Comparison of ENCODE assay signal across 16 cellular contexts in the genomic region with DNA sequence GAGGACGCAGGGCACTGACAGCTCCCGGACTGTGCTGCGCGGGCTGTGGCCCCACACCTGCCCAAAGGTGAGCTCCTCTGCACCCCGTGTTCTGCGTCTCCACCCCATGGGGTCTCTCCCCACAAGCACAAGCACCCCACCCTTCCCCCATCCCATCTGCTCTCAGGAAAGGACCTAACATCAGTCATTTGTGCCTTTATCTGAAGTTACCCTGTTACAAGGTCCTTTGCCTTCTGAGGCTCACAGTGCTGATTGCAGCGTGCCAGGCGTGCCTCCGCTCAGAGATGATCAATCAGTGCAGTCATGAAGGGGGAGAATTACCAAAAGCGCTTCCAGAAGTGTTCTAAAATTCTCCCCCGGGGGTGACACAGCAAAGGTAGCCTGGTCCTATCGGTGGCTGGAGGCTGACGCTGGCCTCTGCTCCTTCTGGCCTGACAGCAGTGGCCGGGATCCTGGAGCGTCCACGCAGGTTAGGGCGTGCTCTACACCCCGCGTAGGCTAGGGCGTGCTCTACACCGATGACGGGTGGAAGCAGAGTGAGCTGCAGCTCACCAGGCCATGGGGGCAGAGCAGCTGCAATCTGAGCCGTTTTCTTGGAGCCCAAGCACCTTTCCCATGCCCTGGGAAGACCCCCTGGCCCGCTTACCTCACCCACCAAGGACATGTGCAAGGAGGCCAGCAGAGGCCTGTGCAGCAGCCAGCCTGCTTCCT.
DNase-seq lines count a peak whose midpoint lies in the region; TF ChIP-seq lines count a peak whose summit lies in the region.
"Had no signal": no experiment of that assay in that cellular context is flagged by ENCODE, and none has a peak within 500 bp of the region (broad histone marks: within the 10 kb centered on the region; RNA-seq: fewer than 3 reads in every experiment).

No MANE protein-coding gene starts in this region.

- H4K91ac ChIP-seq in neuronal stem cell (ENCODE audit: low read depth, low read length, poor library complexity), result no peak overlapping the region

- peak overlapping the region; percentile 56 for H4K8ac ChIP-seq in neuronal stem cell (ENCODE audit: low read depth, low read length)

- intact Hi-C loops in dendritic cell treated with granulocyte-macrophage colony-stimulating factor and Interleukin-4, amounts not matched to agents 40 ng/mL and 50 ng/mL, for 4 days (cut with micrococcal nuclease), result no loop called here

- TF ChIP-seq CTCF in Peyer's patch (IDR thresholded peaks at IDR 0.05), result no peak
- TF ChIP-seq CTCF in endothelial cell (IDR thresholded peaks at IDR 0.05; ENCODE audit: unreplicated experiment), result no peak

- peak overlapping the region; percentile 54 for H2BK15ac ChIP-seq in neuronal stem cell (ENCODE audit: low read length)

- no peak overlapping the region for H2AFZ ChIP-seq in neuronal stem cell (ENCODE audit: low read length)
- H2AFZ ChIP-seq: parathyroid adenoma, PC-9 had no signal

- H3K18ac ChIP-seq in neuronal stem cell (ENCODE audit: low read length), result peak overlapping the region; percentile 77

- no peaks in the 10 kb centered on the region for H3K79me1 ChIP-seq in neuronal stem cell (ENCODE audit: low read depth, low read length)

- H3K36me3 ChIP-seq in Peyer's patch (no peaks in the 10 kb centered on the region), neuronal stem cell (replicated peaks in 1 of 2; ENCODE audit: control insufficient read depth in 2 of 2, insufficient read depth in 2 of 2, low read length in 2 of 2) (no peaks in the 10 kb centered on the region)
- H3K36me3 ChIP-seq: uterus had no signal

- H3K4me2 ChIP-seq in neuronal stem cell (ENCODE audit: insufficient read depth, low read length, poor library complexity, severe bottlenecking), result no peak overlapping the region
- H3K4me2 ChIP-seq: PC-9 had no signal

- H3K9me3 ChIP-seq in Peyer's patch, result peaks cover 0 to 4% (median 0%) of the 10 kb centered on the region in 4 donors
- peaks cover 6 to 14% of the 10 kb centered on the region in 2 donors for H3K9me3 ChIP-seq in neuronal stem cell (replicated peaks in 1 of 2; ENCODE audit: control insufficient read depth in 2 of 2, insufficient read depth in 1 of 2, low read depth in 1 of 2, low read length in 2 of 2)
- H3K9me3 ChIP-seq: uterus had no signal

- peak overlapping the region; percentile 45 for H3K23ac ChIP-seq in neuronal stem cell (ENCODE audit: low read depth, low read length, poor library complexity)

- peaks cover 7% of the 10 kb centered on the region for H3K9me3 Mint-ChIP-seq in activated CD4-positive, alpha-beta T cell treated with anti-CD3 and anti-CD28 coated beads, Interleukin-2, amount 10 ng/mL, durations not matched to agents 7 days and 5 days
- no peaks in the 10 kb centered on the region for H3K9me3 Mint-ChIP-seq in dendritic cell treated with granulocyte-macrophage colony-stimulating factor and Interleukin-4, amounts not matched to agents 40 ng/mL and 50 ng/mL, for 4 days
- H3K9me3 Mint-ChIP-seq in endothelial cell (ENCODE audit: unreplicated experiment), result no peaks in the 10 kb centered on the region

- WGBS in neuronal stem cell (ENCODE audit: extremely low coverage in 2 of 2, insufficient read length in 2 of 2, insufficient replicate concordance in 1 of 2), 2 donors, result no CpG with 5 or more reads among the region's 24 CpGs

- peaks cover 60% of the 10 kb centered on the region for H3K4me1 Mint-ChIP-seq in activated CD4-positive, alpha-beta T cell treated with anti-CD3 and anti-CD28 coated beads, Interleukin-2, amount 10 ng/mL, durations not matched to agents 7 days and 5 days
- H3K4me1 Mint-ChIP-seq in dendritic cell treated with granulocyte-macrophage colony-stimulating factor and Interleukin-4, amounts not matched to agents 40 ng/mL and 50 ng/mL, for 4 days (ENCODE audit: low read depth), result peaks cover 22% of the 10 kb centered on the region
- peaks cover 18% of the 10 kb centered on the region for H3K4me1 Mint-ChIP-seq in endothelial cell (ENCODE audit: unreplicated experiment)

- peaks cover 3% of the 10 kb centered on the region for H3K36me3 Mint-ChIP-seq in activated CD4-positive, alpha-beta T cell treated with anti-CD3 and anti-CD28 coated beads, Interleukin-2, amount 10 ng/mL, durations not matched to agents 7 days and 5 days (ENCODE audit: low read depth)
- no peaks in the 10 kb centered on the region for H3K36me3 Mint-ChIP-seq in dendritic cell treated with granulocyte-macrophage colony-stimulating factor and Interleukin-4, amounts not matched to agents 40 ng/mL and 50 ng/mL, for 4 days (ENCODE audit: low read depth)
- H3K36me3 Mint-ChIP-seq in endothelial cell (ENCODE audit: low read depth, unreplicated experiment), result no peaks in the 10 kb centered on the region

- H3K9ac ChIP-seq in neuronal stem cell (ENCODE audit: low read depth, low read length, poor library complexity), result no peak overlapping the region
- H3K9ac ChIP-seq: parathyroid adenoma had no signal

- no peak for DNase-seq in activated CD4-positive, alpha-beta T cell treated with anti-CD3 and anti-CD28 coated beads, Interleukin-2, amount 10 ng/mL, durations not matched to agents 7 days and 5 days
- DNase-seq in activated CD4-positive, alpha-beta T cell treated with anti-CD3 and anti-CD28 coated beads, Interleukin-2, amount 50 U/mL, for 1 hour, result no peak
- DNase-seq in Peyer's patch (peak in 2 of 3 donors; percentile 30 to 41), neuronal stem cell (ENCODE audit: low spot score) (no peak), HEK293T (ENCODE audit: extremely low spot score) (no peak), endothelial cell (ENCODE audit: low spot score) (no peak)
- no peak for DNase-seq in NK-92 treated with Interleukin-12 subunit alpha and Interleukin-12 subunit beta, amount 100 ng/mL, for 24 hours (lab: John Stamatoyannopoulos, UW)
- DNase-seq: amygdala, IMR-90, NCI-H2081, PC-9, uterus had no signal

- H3K4ac ChIP-seq in neuronal stem cell (ENCODE audit: low read length), result no peak overlapping the region

- H3K4me3 Mint-ChIP-seq in activated CD4-positive, alpha-beta T cell treated with anti-CD3 and anti-CD28 coated beads, Interleukin-2, amount 10 ng/mL, durations not matched to agents 7 days and 5 days, result peak overlapping the region; percentile 8
- no peak overlapping the region for H3K4me3 Mint-ChIP-seq in dendritic cell treated with granulocyte-macrophage colony-stimulating factor and Interleukin-4, amounts not matched to agents 40 ng/mL and 50 ng/mL, for 4 days
- no peak overlapping the region for H3K4me3 Mint-ChIP-seq in endothelial cell (ENCODE audit: unreplicated experiment)
- H3K4me3 Mint-ChIP-seq: stimulated activated effector memory CD8-positive, alpha-beta T cell treated with anti-CD3 and anti-CD28 coated beads, Interleukin-12 subunit alpha, Interleukin-12 subunit beta, amount 100 ng/mL, for 72 hours had no signal

- H2BK12ac ChIP-seq in neuronal stem cell (ENCODE audit: low read length), result no peak overlapping the region

- no peak overlapping the region for H2BK5ac ChIP-seq in neuronal stem cell (ENCODE audit: low read length)

- H3K27ac Mint-ChIP-seq in activated CD4-positive, alpha-beta T cell treated with anti-CD3 and anti-CD28 coated beads, Interleukin-2, amount 10 ng/mL, durations not matched to agents 7 days and 5 days, result no peak overlapping the region
- peak overlapping the region; percentile 18 for H3K27ac Mint-ChIP-seq in dendritic cell treated with granulocyte-macrophage colony-stimulating factor and Interleukin-4, amounts not matched to agents 40 ng/mL and 50 ng/mL, for 4 days
- no peak overlapping the region for H3K27ac Mint-ChIP-seq in endothelial cell (ENCODE audit: unreplicated experiment)
- H3K27ac Mint-ChIP-seq: stimulated activated effector memory CD8-positive, alpha-beta T cell treated with anti-CD3 and anti-CD28 coated beads, Interleukin-12 subunit alpha, Interleukin-12 subunit beta, amount 100 ng/mL, for 72 hours had no signal

- H2BK120ac ChIP-seq in neuronal stem cell (ENCODE audit: low read depth, low read length), result no peak overlapping the region

- POLR2A ChIA-PET in activated CD4-positive, alpha-beta T cell treated with anti-CD3 and anti-CD28 coated beads, Interleukin-2, amount 10 ng/mL, durations not matched to agents 7 days and 5 days (lab: Charles Lee), result no interaction called here
- POLR2A ChIA-PET in HEK293T (lab: Yijun Ruan, JAX), result no interaction called here

- H3K4me3 ChIP-seq in Peyer's patch, result no peak overlapping the region
- peak overlapping the region in 1 of 2 donors; percentile 5 for H3K4me3 ChIP-seq in neuronal stem cell (ENCODE audit: low read length in 2 of 2)
- H3K4me3 ChIP-seq: PC-9, skin epidermis, uterus had no signal

- peak overlapping the region in 1 of 4 donors; percentile 32 for H3K27ac ChIP-seq in Peyer's patch
- H3K27ac ChIP-seq in neuronal stem cell (replicated peaks; ENCODE audit: low read length), result no peak overlapping the region
- H3K27ac ChIP-seq: parathyroid adenoma, PC-9, uterus had no signal

- peak overlapping the region; percentile 0 for H2AK5ac ChIP-seq in neuronal stem cell (ENCODE audit: low read depth, low read length)

- H3K27me3 ChIP-seq in Peyer's patch (no peaks in the 10 kb centered on the region), neuronal stem cell (ENCODE audit: control insufficient read depth in 3 of 3, insufficient read depth in 3 of 3, low read depth in 1 of 3, low read length in 3 of 3) (peaks cover 0 to 42% (median 3%) of the 10 kb centered on the region in 3 experiments)
- H3K27me3 ChIP-seq: uterus had no signal

- H3K14ac ChIP-seq in neuronal stem cell (ENCODE audit: low read length), result no peak overlapping the region

- no peak for TF ChIP-seq POLR2A in Peyer's patch (IDR thresholded peaks at IDR 0.05)

- CTCF ChIA-PET in activated CD4-positive, alpha-beta T cell treated with anti-CD3 and anti-CD28 coated beads, Interleukin-2, amount 10 ng/mL, durations not matched to agents 7 days and 5 days (lab: Charles Lee), result interaction anchor here (1.1 to 10.0 kb wide), 5 partner anchors 9 to 147 kb away, joined by 3 to 87 read pairs (median 5); no protein-coding TSS in a partner anchor
- CTCF ChIA-PET in HEK293T (lab: Yijun Ruan, JAX), result no interaction called here

- H3K4me1 ChIP-seq in Peyer's patch (peaks cover 0 to 11% (median 5%) of the 10 kb centered on the region in 4 donors), neuronal stem cell (ENCODE audit: control insufficient read depth in 2 of 2, insufficient read depth in 1 of 2, low read depth in 1 of 2, low read length in 2 of 2) (peaks cover 10 to 20% of the 10 kb centered on the region in 2 donors)
- H3K4me1 ChIP-seq: parathyroid adenoma, uterus had no signal

- no peaks in the 10 kb centered on the region for H3K27me3 Mint-ChIP-seq in activated CD4-positive, alpha-beta T cell treated with anti-CD3 and anti-CD28 coated beads, Interleukin-2, amount 10 ng/mL, durations not matched to agents 7 days and 5 days
- peaks cover 22% of the 10 kb centered on the region for H3K27me3 Mint-ChIP-seq in dendritic cell treated with granulocyte-macrophage colony-stimulating factor and Interleukin-4, amounts not matched to agents 40 ng/mL and 50 ng/mL, for 4 days
- peaks cover 7% of the 10 kb centered on the region for H3K27me3 Mint-ChIP-seq in endothelial cell (ENCODE audit: unreplicated experiment)

TF ChIP-seq in HEK293T, 16 proteins besides CTCF, POLR2A, EP300 and RAD21 (continues in another document):
- TF ChIP-seq BHLHE40 (IDR thresholded peaks at IDR 0.05; ENCODE audit: borderline replicate concordance), result no peak

Comparison
In these comparisons a context has a peak if more than half of its experiments do, and no peak if none do; other contexts are left out.
1. DNase-seq: peak in Peyer's patch (2 of 3); none in activated CD4-positive, alpha-beta T cell treated with anti-CD3 and anti-CD28 coated beads, Interleukin-2, amount 10 ng/mL, durations not matched to agents 7 days and 5 days (single experiment), activated CD4-positive, alpha-beta T cell treated with anti-CD3 and anti-CD28 coated beads, Interleukin-2, amount 50 U/mL, for 1 hour (single experiment), neuronal stem cell (single experiment), NK-92 treated with Interleukin-12 subunit alpha and Interleukin-12 subunit beta, amount 100 ng/mL, for 24 hours (single experiment), HEK293T (single experiment) and endothelial cell (single experiment).